In the genomic region with DNA sequence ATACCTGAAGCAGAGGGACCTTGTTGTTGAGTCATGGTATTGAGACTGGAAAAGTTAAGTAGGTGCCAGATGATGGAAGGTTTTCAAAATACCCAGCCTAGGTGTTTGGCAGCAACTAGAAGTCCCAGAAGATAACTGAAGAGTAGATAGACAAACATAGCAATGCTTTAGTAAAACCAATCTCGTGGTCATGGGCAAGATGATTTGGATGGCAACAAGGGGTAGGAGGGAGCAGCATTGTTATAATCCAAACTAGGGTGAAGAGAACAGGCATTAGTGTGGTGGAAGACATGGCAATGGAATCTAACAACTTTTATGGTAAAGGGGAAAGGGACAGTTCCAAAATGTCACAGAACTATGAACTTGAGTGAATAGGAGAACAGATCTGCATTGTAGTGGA, we compare ENCODE assay signal across 15 cellular contexts. TPM values are rescaled to one million over a fixed set of nuclear protein-coding genes. Genes with fewer than 3 reads are reported as not detected.
DNase-seq lines count a peak whose midpoint lies in the region; ATAC-seq and TF ChIP-seq lines count a peak whose summit lies in the region.
"Had no signal": no experiment of that assay in that cellular context is flagged by ENCODE, and none has a peak within 500 bp of the region (broad histone marks: within the 10 kb centered on the region; RNA-seq: fewer than 3 reads in every experiment).

No MANE protein-coding gene starts in this region.

- H3K9me3 ChIP-seq in ascending aorta, result no peaks in the 10 kb centered on the region
- no peaks in the 10 kb centered on the region for H3K9me3 ChIP-seq in transverse colon

- DNase-seq in ascending aorta (ENCODE audit: low spot score in 2 of 2) (no peak), left cardiac atrium (no peak), myocyte (ENCODE audit: low read depth) (peak; percentile 46), transverse colon (no peak), GOT3 (lab: John Stamatoyannopoulos, UW) (no peak), HUDEP-2 (lab: John Stamatoyannopoulos, UW; ENCODE audit: unreplicated experiment in 76 of 76) (no peak)
- DNase-seq: activated CD4-positive, alpha-beta T cell treated with anti-CD3 and anti-CD28 coated beads, Interleukin-2, amount 10 ng/mL, durations not matched to agents 7 days and 5 days; activated T-cell treated with anti-CD3 and anti-CD28 coated beads for 4 hours; amygdala; kidney glomerular epithelial cell; NCI-H1105 treated with DMSO at 0.1 percent for 48 hours; NCI-H524 treated with DMSO at 0.1 percent for 48 hours; stimulated activated CD4-positive, alpha-beta T cell treated with anti-CD3 and anti-CD28 coated beads, Interleukin-2, amount 100 ng/mL, for 24 hours had no signal

- H3K4me1 ChIP-seq in ascending aorta, result peaks cover 0 to 22% of the 10 kb centered on the region in 2 donors
- H3K4me1 ChIP-seq in transverse colon, result peaks cover 0 to 37% (median 4%) of the 10 kb centered on the region in 4 donors

- 61% methylated on average over 1 of the region's 1 CpG; no CpG with 5 or more reads in 1 of the 2 donors for WGBS in transverse colon (ENCODE audit: low coverage in 1 of 2), 2 donors

- H3K4me3 ChIP-seq in ascending aorta (peak overlapping the region; percentile 42 to 62), transverse colon (peak overlapping the region in 3 of 4 donors; percentile 21 to 38 (median 30))

- no peak for TF ChIP-seq CTCF in ascending aorta (IDR thresholded peaks at IDR 0.05)
- TF ChIP-seq CTCF in transverse colon (IDR thresholded peaks at IDR 0.05), result no peak

- in situ Hi-C loops in transverse colon (cut with MboI; ENCODE audit: low pct_ligation_motif_present in 1 of 4, low pct_unique_long_range_greater_than_20kb in 1 of 4, low sequenced_read_pairs in 3 of 4), result no loop called here

- peak overlapping the region; percentile 78 to 86 for H3K27ac ChIP-seq in ascending aorta
- H3K27ac ChIP-seq in transverse colon, result peak overlapping the region; percentile 65 to 85 (median 74)

- no peak for TF ChIP-seq POLR2A in transverse colon (IDR thresholded peaks at IDR 0.05)

- H3K27me3 ChIP-seq in ascending aorta (no peaks in the 10 kb centered on the region), transverse colon (no peaks in the 10 kb centered on the region)

- intact Hi-C loops in ascending aorta (cut with DNase I), result no loop called here
- intact Hi-C loops in left cardiac atrium (cut with DNase I), result loop anchor here in 1 of 2 donors (5.0 kb wide), 2 partner anchors 54 to 124 kb away; no protein-coding TSS in a partner anchor
- intact Hi-C loops in transverse colon (cut with DNase I; ENCODE audit: low total_unique reads), result no loop called here

- TF ChIP-seq EP300 in transverse colon (IDR thresholded peaks at IDR 0.05; ENCODE audit: low read depth), result no peak

- ATAC-seq in left cardiac atrium (peak; percentile 17 to 37), HG03571 (IDR thresholded peaks at IDR 0.05; ENCODE audit: unreplicated experiment) (no peak), HG02623 (IDR thresholded peaks at IDR 0.05; ENCODE audit: unreplicated experiment) (no peak)

- H3K36me3 ChIP-seq in ascending aorta (no peaks in the 10 kb centered on the region), transverse colon (no peaks in the 10 kb centered on the region)

RNA-seq across cellular contexts. Expression of gene FILIP1, which starts 2.3 kb away (rescaled TPM):
- total RNA-seq in ascending aorta (13.6 TPM), left cardiac atrium (10 to 100 TPM; 85.8 to 86.3 TPM), myocyte (41.5 and 46.7 TPM in 2 replicates), transverse colon (10 to 100 TPM in 1 of 4 donors, 1 to 10 TPM in 3; 6.0 to 12.3 (median 7.2) TPM)
- 2.8 TPM for polyA plus RNA-seq in myocyte (2012)

Comparison
In these comparisons a context has a peak if more than half of its experiments do, and no peak if none do; other contexts are left out.
1. ATAC-seq: peak in left cardiac atrium (2 of 2); none in HG03571 (single experiment) and HG02623 (single experiment).